Comparison of ENCODE assay signal across 9 cellular contexts in the genomic region with DNA sequence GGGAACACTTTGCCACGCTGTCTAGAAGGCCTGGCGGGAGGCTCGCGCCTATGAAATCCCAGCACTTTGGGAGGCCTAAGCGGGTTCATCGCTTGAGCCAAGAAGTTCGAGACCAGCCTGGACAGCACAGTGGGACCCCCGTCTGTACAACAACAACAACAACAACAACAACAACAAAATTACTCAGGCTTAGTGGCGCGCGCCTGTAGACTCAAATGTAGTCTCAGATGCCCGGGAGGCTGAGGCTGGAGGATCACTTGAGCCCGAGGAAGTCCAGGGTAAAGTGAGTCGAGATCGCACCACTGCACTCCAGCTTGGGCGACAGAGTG. TPM values are rescaled to one million over a fixed set of nuclear protein-coding genes. Genes with fewer than 3 reads are reported as not detected.
DNase-seq lines count a peak whose midpoint lies in the region; FAIRE-seq and TF ChIP-seq lines count a peak whose summit lies in the region.
"Had no signal": no experiment of that assay in that cellular context is flagged by ENCODE, and none has a peak within 500 bp of the region (broad histone marks: within the 10 kb centered on the region; RNA-seq: fewer than 3 reads in every experiment).

No MANE protein-coding gene starts in this region.

- H3K36me3 ChIP-seq in BLaER1 treated with 17β-estradiol and CSF1 and Interleukin-3, amounts not matched to agents 10 nM and 100 nM, result no peaks in the 10 kb centered on the region

- no peaks in the 10 kb centered on the region for H3K9me3 Mint-ChIP-seq in dendritic cell treated with granulocyte-macrophage colony-stimulating factor and Interleukin-4, amounts not matched to agents 40 ng/mL and 50 ng/mL, for 4 days
- no peaks in the 10 kb centered on the region for H3K9me3 Mint-ChIP-seq in neural crest cell

- peak overlapping the region; percentile 71 for H3K4me3 Mint-ChIP-seq in dendritic cell treated with granulocyte-macrophage colony-stimulating factor and Interleukin-4, amounts not matched to agents 40 ng/mL and 50 ng/mL, for 4 days
- peak overlapping the region; percentile 82 for H3K4me3 Mint-ChIP-seq in neural crest cell

- peaks cover 22 to 32% (median 27%) of the 10 kb centered on the region in 10 experiments for H3K4me1 ChIP-seq in BLaER1 treated with 17β-estradiol and CSF1 and Interleukin-3, amounts not matched to agents 10 nM and 100 nM

- peak overlapping the region; percentile 53 to 71 (median 60) for H3K4me3 ChIP-seq in BLaER1 treated with 17β-estradiol and CSF1 and Interleukin-3, amounts not matched to agents 10 nM and 100 nM
- H3K4me3 ChIP-seq in HL-60 (replicated peaks; ENCODE audit: insufficient read depth, low read length), result peak overlapping the region; percentile 56

- H3K27me3 Mint-ChIP-seq in dendritic cell treated with granulocyte-macrophage colony-stimulating factor and Interleukin-4, amounts not matched to agents 40 ng/mL and 50 ng/mL, for 4 days, result peaks cover 33% of the 10 kb centered on the region
- peaks cover 60% of the 10 kb centered on the region for H3K27me3 Mint-ChIP-seq in neural crest cell (ENCODE audit: low read depth)

- TF ChIP-seq CTCF in HL-60 (IDR thresholded peaks at IDR 0.05; ENCODE audit: insufficient read depth, low read length), result no peak
- TF ChIP-seq CTCF in neural crest cell (conservative IDR thresholded peaks at IDR 0.05), result no peak
- no peak for TF ChIP-seq CTCF in D721Med (IDR thresholded peaks at IDR 0.05; ENCODE audit: insufficient read depth, missing control alignments)

- peaks cover 30% of the 10 kb centered on the region for H3K4me1 Mint-ChIP-seq in dendritic cell treated with granulocyte-macrophage colony-stimulating factor and Interleukin-4, amounts not matched to agents 40 ng/mL and 50 ng/mL, for 4 days (ENCODE audit: low read depth)
- peaks cover 12% of the 10 kb centered on the region for H3K4me1 Mint-ChIP-seq in neural crest cell

- peaks cover 0 to 5% (median under 1%) of the 10 kb centered on the region in 11 experiments; a peak in 7 of 22 replicates for H3K9me3 ChIP-seq in BLaER1 treated with 17β-estradiol and CSF1 and Interleukin-3, amounts not matched to agents 10 nM and 100 nM (replicated peaks in 1 of 11)

- peak overlapping the region; percentile 82 to 94 (median 90) for H3K4me2 ChIP-seq in BLaER1 treated with 17β-estradiol and CSF1 and Interleukin-3, amounts not matched to agents 10 nM and 100 nM

- H3K27ac Mint-ChIP-seq in dendritic cell treated with granulocyte-macrophage colony-stimulating factor and Interleukin-4, amounts not matched to agents 40 ng/mL and 50 ng/mL, for 4 days, result peak overlapping the region; percentile 76
- no peak overlapping the region for H3K27ac Mint-ChIP-seq in neural crest cell (ENCODE audit: unreplicated experiment)

- H3K9ac ChIP-seq in BLaER1 treated with 17β-estradiol and CSF1 and Interleukin-3, amounts not matched to agents 10 nM and 100 nM, result peak overlapping the region in 8 of 11 experiments; percentile 66 to 80 (median 76); a peak in 13 of 22 replicates

- H4K20me1 ChIP-seq in BLaER1 treated with 17β-estradiol and CSF1 and Interleukin-3, amounts not matched to agents 10 nM and 100 nM, result no peaks in the 10 kb centered on the region

- no peak for DNase-seq in HL-60 (ENCODE audit: low read depth in 1 of 2, low spot score in 1 of 2)
- DNase-seq in neural crest cell (ENCODE audit: low read depth, low spot score), result no peak
- DNase-seq in frontal cortex (ENCODE audit: low spot score in 2 of 2), result no peak
- DNase-seq in globus pallidus (ENCODE audit: low spot score), result no peak
- no peak for DNase-seq in D721Med (ENCODE audit: insufficient read length, low spot score)
- no peak for DNase-seq in activated CD8-positive, alpha-beta memory T cell treated with anti-CD3 and anti-CD28 coated beads, Interleukin-2, amount 50 U/mL, for 48 hours

- H3K27me3 ChIP-seq in BLaER1 treated with 17β-estradiol and CSF1 and Interleukin-3, amounts not matched to agents 10 nM and 100 nM, result peaks cover 16 to 25% (median 21%) of the 10 kb centered on the region in 11 experiments
- no peaks in the 10 kb centered on the region for H3K27me3 ChIP-seq in HL-60 (ENCODE audit: insufficient read depth, poor library complexity, severe bottlenecking)

- no peak for FAIRE-seq in frontal cortex (lab: Jason Lieb, UNC)
- FAIRE-seq in D721Med (lab: Jason Lieb, UNC), result no peak
- FAIRE-seq: endometrium had no signal

- H3K27ac ChIP-seq in BLaER1 treated with 17β-estradiol and CSF1 and Interleukin-3, amounts not matched to agents 10 nM and 100 nM, result peak overlapping the region in 10 of 11 experiments; percentile 46 to 83 (median 78); a peak in 17 of 22 replicates
- peak overlapping the region; percentile 97 for H3K27ac ChIP-seq in HL-60 (replicated peaks)

- intact Hi-C loops in dendritic cell treated with granulocyte-macrophage colony-stimulating factor and Interleukin-4, amounts not matched to agents 40 ng/mL and 50 ng/mL, for 4 days (cut with micrococcal nuclease), result loop anchor here (2.0 to 5.0 kb wide), 3 partner anchors 16 to 84 kb away; a partner anchor contains a TSS

- H3K36me3 Mint-ChIP-seq in dendritic cell treated with granulocyte-macrophage colony-stimulating factor and Interleukin-4, amounts not matched to agents 40 ng/mL and 50 ng/mL, for 4 days (ENCODE audit: low read depth), result no peaks in the 10 kb centered on the region
- no peaks in the 10 kb centered on the region for H3K36me3 Mint-ChIP-seq in neural crest cell (ENCODE audit: low read depth)

RNA-seq across cellular contexts. Expression of a gene that starts 0.3 kb away (rescaled TPM):
- total RNA-seq in neural crest cell (9.3 and 10.0 TPM in 2 replicates), frontal cortex (under 0.01 TPM)

RNA-seq across cellular contexts. Expression of a gene that starts 16.6 kb away (rescaled TPM):
- total RNA-seq in neural crest cell (15.1 and 17.5 TPM in 2 replicates), frontal cortex (2.0 TPM)

Comparison
In these comparisons a context has a peak if more than half of its experiments do, and no peak if none do; other contexts are left out.
1. RNA of a gene that starts 0.3 kb away (total RNA-seq): 9.3 to 10.0 TPM in neural crest cell; under 0.01 TPM in frontal cortex (single experiment); every median in the first group is over 10 times any median in the second.